Comparison of ENCODE assay signal across 1 cellular context in the genomic region with DNA sequence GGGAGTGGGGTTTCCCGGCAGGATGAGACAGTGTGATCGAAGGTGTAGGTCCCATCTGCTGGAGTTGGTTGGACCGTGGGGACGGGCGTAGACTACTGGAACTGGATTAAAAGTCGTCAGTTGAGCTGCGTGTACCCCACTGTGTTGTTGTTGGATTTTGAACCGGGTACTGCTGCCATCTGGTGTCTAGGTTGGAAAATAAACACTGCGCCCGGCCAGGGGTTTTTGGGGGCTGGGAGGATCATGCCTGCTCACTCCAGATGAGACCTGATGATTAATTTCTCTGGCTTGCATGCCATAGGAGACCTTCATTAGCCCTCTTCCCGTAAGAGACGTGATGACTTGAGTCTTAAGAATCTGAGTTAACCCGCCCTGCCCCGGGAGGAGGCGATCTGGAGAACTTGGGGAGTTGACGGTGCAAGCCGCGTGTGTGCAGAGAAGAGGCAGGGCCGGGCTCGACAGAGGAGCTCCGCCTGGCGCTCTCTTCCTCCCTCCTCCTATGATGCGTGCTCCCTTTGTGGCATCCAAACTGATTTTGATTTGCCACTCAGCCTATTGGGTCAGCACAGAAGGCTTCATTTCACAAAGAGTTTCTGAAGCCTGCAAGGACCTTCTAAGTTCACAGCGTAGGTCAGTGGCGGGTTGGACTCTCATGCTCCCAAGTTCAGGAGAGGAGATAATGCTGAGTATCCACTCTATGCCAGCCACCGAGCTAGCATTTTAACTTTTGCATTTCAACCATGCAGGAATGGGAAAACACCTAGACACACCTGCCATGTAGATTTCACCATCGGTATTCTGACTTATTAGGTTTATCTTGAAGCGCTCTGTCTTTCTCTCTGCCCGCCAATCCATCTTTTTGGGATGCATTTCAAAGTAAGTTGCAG.
TF ChIP-seq lines count a peak whose summit lies in the region.

No MANE protein-coding gene starts in this region.

TF ChIP-seq in A549, 52 proteins besides CTCF, POLR2A, EP300 and RAD21 (continued from another document):
- TF ChIP-seq HES2 (IDR thresholded peaks at IDR 0.05): no peak
- no peak for TF ChIP-seq HDAC2 (IDR thresholded peaks at IDR 0.05)
- TF ChIP-seq, protein P1, sequence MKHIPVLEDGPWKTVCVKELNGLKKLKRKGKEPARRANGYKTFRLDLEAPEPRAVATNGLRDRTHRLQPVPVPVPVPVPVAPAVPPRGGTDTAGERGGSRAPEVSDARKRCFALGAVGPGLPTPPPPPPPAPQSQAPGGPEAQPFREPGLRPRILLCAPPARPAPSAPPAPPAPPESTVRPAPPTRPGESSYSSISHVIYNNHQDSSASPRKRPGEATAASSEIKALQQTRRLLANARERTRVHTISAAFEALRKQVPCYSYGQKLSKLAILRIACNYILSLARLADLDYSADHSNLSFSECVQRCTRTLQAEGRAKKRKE (CRISPR knock-in tag; IDR thresholded peaks at IDR 0.05; ENCODE audit: low read depth): no peak
- TF ChIP-seq MAZ (IDR thresholded peaks at IDR 0.05; ENCODE audit: borderline replicate concordance, low read depth, low read length): no peak
- TF ChIP-seq CBX2 (IDR thresholded peaks at IDR 0.05; ENCODE audit: borderline replicate concordance, low read depth): no peak
- no peak for TF ChIP-seq CHD4 (IDR thresholded peaks at IDR 0.05; ENCODE audit: borderline replicate concordance)
- no peak for TF ChIP-seq MYC (IDR thresholded peaks at IDR 0.05; ENCODE audit: borderline replicate concordance, low read length)
- no peak for TF ChIP-seq EHMT2 (IDR thresholded peaks at IDR 0.05; ENCODE audit: low read depth)
- TF ChIP-seq BHLHE40 (IDR thresholded peaks at IDR 0.05; ENCODE audit: low read depth, low read length): no peak
- no peak for TF ChIP-seq KDM1A (IDR thresholded peaks at IDR 0.05; ENCODE audit: low read depth)
- peak; percentile 51; the same call in 1 of the 2 replicates for TF ChIP-seq GATA3 (IDR thresholded peaks at IDR 0.05; ENCODE audit: borderline replicate concordance)
- no peak for TF ChIP-seq ZSCAN20 (CRISPR knock-in tag; IDR thresholded peaks at IDR 0.05)
- no peak for TF ChIP-seq RNF2 (IDR thresholded peaks at IDR 0.05; ENCODE audit: borderline replicate concordance, low read depth)
- TF ChIP-seq NR3C1 (IDR thresholded peaks at IDR 0.05): no peak
- TF ChIP-seq CEBPB (IDR thresholded peaks at IDR 0.05): no peak
- no peak for TF ChIP-seq ZFP36 (IDR thresholded peaks at IDR 0.05; ENCODE audit: borderline replicate concordance, partially characterized antibody)
- TF ChIP-seq EHF (CRISPR knock-in tag; IDR thresholded peaks at IDR 0.05): no peak
- no peak for TF ChIP-seq NPAS2 (CRISPR knock-in tag; IDR thresholded peaks at IDR 0.05; ENCODE audit: borderline replicate concordance)
- no peak for TF ChIP-seq PHF8 (IDR thresholded peaks at IDR 0.05; ENCODE audit: borderline replicate concordance, low read depth)
- no peak for TF ChIP-seq RARB (CRISPR knock-in tag; IDR thresholded peaks at IDR 0.05)
- TF ChIP-seq RFX5 (IDR thresholded peaks at IDR 0.05): no peak
- TF ChIP-seq TFCP2L1 (CRISPR knock-in tag; IDR thresholded peaks at IDR 0.05): no peak
- TF ChIP-seq, protein P2, sequence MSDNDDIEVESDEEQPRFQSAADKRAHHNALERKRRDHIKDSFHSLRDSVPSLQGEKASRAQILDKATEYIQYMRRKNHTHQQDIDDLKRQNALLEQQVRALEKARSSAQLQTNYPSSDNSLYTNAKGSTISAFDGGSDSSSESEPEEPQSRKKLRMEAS (IDR thresholded peaks at IDR 0.05): peak; percentile 81
- TF ChIP-seq SREBF2 (IDR thresholded peaks at IDR 0.05): no peak
- 0 out of 2 replicates have a peak, but pooled peaks have one; percentile 29 for TF ChIP-seq FOSL2 (IDR thresholded peaks at IDR 0.05)
- TF ChIP-seq FOSL2 (CRISPR knock-in tag; IDR thresholded peaks at IDR 0.05): peak; percentile 87
- peak; percentile 45; the same call in 1 of the 2 replicates for TF ChIP-seq PBX3 (IDR thresholded peaks at IDR 0.05)
- peak; percentile 83 for TF ChIP-seq SMC3 (IDR thresholded peaks at IDR 0.05)
- TF ChIP-seq CBX8 (IDR thresholded peaks at IDR 0.05): no peak
- no peak for TF ChIP-seq RCOR1 (IDR thresholded peaks at IDR 0.05; ENCODE audit: low read depth, low read length)
- TF ChIP-seq TP53 (CRISPR knock-in tag; IDR thresholded peaks at IDR 0.05): no peak
- TF ChIP-seq HOXA7 (CRISPR knock-in tag; IDR thresholded peaks at IDR 0.05): no peak
- TF ChIP-seq FOSB (CRISPR knock-in tag; IDR thresholded peaks at IDR 0.05): no peak
- 0 out of 2 replicates have a peak, but pooled peaks have one; percentile 34 for TF ChIP-seq E2F6 (IDR thresholded peaks at IDR 0.05; ENCODE audit: borderline replicate concordance, low read depth)
- no peak for TF ChIP-seq CHD2 (IDR thresholded peaks at IDR 0.05; ENCODE audit: low read length, partially characterized antibody)
- TF ChIP-seq ZNF302 (CRISPR knock-in tag; IDR thresholded peaks at IDR 0.05): no peak
- no peak for TF ChIP-seq HEYL (CRISPR knock-in tag; IDR thresholded peaks at IDR 0.05)
- no peak for TF ChIP-seq ELK1 (IDR thresholded peaks at IDR 0.05; ENCODE audit: low read depth, low read length)
- TF ChIP-seq, protein P3, sequence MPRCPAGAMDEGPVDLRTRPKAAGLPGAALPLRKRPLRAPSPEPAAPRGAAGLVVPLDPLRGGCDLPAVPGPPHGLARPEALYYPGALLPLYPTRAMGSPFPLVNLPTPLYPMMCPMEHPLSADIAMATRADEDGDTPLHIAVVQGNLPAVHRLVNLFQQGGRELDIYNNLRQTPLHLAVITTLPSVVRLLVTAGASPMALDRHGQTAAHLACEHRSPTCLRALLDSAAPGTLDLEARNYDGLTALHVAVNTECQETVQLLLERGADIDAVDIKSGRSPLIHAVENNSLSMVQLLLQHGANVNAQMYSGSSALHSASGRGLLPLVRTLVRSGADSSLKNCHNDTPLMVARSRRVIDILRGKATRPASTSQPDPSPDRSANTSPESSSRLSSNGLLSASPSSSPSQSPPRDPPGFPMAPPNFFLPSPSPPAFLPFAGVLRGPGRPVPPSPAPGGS (IDR thresholded peaks at IDR 0.05): no peak
TF ChIP-seq in A549: peak in this region for 9.
